In the genomic region with DNA sequence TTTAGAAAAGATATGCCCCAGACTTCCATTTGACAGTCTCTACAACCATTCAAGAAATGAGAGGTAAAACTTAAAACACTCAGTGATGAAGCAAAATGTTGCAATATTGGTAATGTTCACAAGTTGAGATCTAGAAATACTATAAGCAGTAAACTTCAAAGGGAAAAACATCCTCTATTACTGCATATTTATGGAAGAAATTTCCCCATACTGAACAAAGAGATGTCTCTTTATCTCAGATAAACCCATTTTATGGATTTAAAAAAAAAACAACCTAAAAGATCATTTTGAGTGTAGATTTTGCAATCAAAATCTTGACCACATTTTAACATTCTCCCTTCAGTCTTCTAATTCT, we compare ENCODE assay signal across 10 cellular contexts.
DNase-seq lines count a peak whose midpoint lies in the region; ATAC-seq lines count a peak whose summit lies in the region.
"Had no signal": no experiment of that assay in that cellular context is flagged by ENCODE, and none has a peak within 500 bp of the region (broad histone marks: within the 10 kb centered on the region; RNA-seq: fewer than 3 reads in every experiment).

No MANE protein-coding gene starts in this region.

- peak overlapping the region; percentile 94 for H3K27ac Mint-ChIP-seq in activated naive CD4-positive, alpha-beta T cell treated with anti-CD3 and anti-CD28 coated beads for 36 hours
- H3K27ac Mint-ChIP-seq in T-cell: peak overlapping the region; percentile 100
- peak overlapping the region; percentile 96 to 98 for H3K27ac Mint-ChIP-seq in effector memory CD8-positive, alpha-beta T cell
- peak overlapping the region; percentile 97 for H3K27ac Mint-ChIP-seq in stimulated activated naive CD8-positive, alpha-beta T cell treated with anti-CD3 and anti-CD28 coated beads, Interleukin-15, amount 100 ng/mL, for 72 hours

- POLR2A ChIA-PET in T-cell (lab: Charles Lee): interaction anchor here (0.6 to 0.7 kb wide), 4 partner anchors 55 to 339 kb away, joined by 3 read pairs; no protein-coding TSS in a partner anchor

- H3K4me3 Mint-ChIP-seq in activated naive CD4-positive, alpha-beta T cell treated with anti-CD3 and anti-CD28 coated beads for 36 hours: peak overlapping the region; percentile 66
- H3K4me3 Mint-ChIP-seq in T-cell: peak overlapping the region; percentile 62 to 71 (median 69)
- peak overlapping the region; percentile 53 to 66 for H3K4me3 Mint-ChIP-seq in effector memory CD8-positive, alpha-beta T cell
- peak overlapping the region; percentile 75 to 80 for H3K4me3 Mint-ChIP-seq in stimulated activated naive CD8-positive, alpha-beta T cell treated with anti-CD3 and anti-CD28 coated beads, Interleukin-15, amount 100 ng/mL, for 72 hours

- no peaks in the 10 kb centered on the region for H3K27me3 Mint-ChIP-seq in activated naive CD4-positive, alpha-beta T cell treated with anti-CD3 and anti-CD28 coated beads for 36 hours (ENCODE audit: low read depth)
- H3K27me3 Mint-ChIP-seq in T-cell: no peaks in the 10 kb centered on the region
- H3K27me3 Mint-ChIP-seq in effector memory CD8-positive, alpha-beta T cell: no peaks in the 10 kb centered on the region
- H3K27me3 Mint-ChIP-seq in stimulated activated naive CD8-positive, alpha-beta T cell treated with anti-CD3 and anti-CD28 coated beads, Interleukin-15, amount 100 ng/mL, for 72 hours: no peaks in the 10 kb centered on the region

- intact Hi-C loops in activated naive CD4-positive, alpha-beta T cell treated with anti-CD3 and anti-CD28 coated beads for 36 hours (cut with micrococcal nuclease): loop anchor here (1.0 to 10.0 kb wide), 11 partner anchors 9 to 1935 kb away; partner anchors contain the start of gene STXBP5

- no peaks in the 10 kb centered on the region for H3K9me3 Mint-ChIP-seq in activated naive CD4-positive, alpha-beta T cell treated with anti-CD3 and anti-CD28 coated beads for 36 hours
- peaks cover 4 to 18% (median 6%) of the 10 kb centered on the region in 3 donors for H3K9me3 Mint-ChIP-seq in T-cell
- no peaks in the 10 kb centered on the region for H3K9me3 Mint-ChIP-seq in effector memory CD8-positive, alpha-beta T cell
- peaks cover 0 to 9% of the 10 kb centered on the region in 2 donors for H3K9me3 Mint-ChIP-seq in stimulated activated naive CD8-positive, alpha-beta T cell treated with anti-CD3 and anti-CD28 coated beads, Interleukin-15, amount 100 ng/mL, for 72 hours

- no peaks in the 10 kb centered on the region for H3K36me3 Mint-ChIP-seq in activated naive CD4-positive, alpha-beta T cell treated with anti-CD3 and anti-CD28 coated beads for 36 hours (ENCODE audit: low read depth)
- H3K36me3 Mint-ChIP-seq in T-cell: peaks cover 18% of the 10 kb centered on the region
- H3K36me3 Mint-ChIP-seq in effector memory CD8-positive, alpha-beta T cell (ENCODE audit: insufficient read depth): peaks cover 3% of the 10 kb centered on the region

- ATAC-seq in T-cell (replicated peaks in 1 of 4) (no peak), GM21447 (IDR thresholded peaks at IDR 0.05; ENCODE audit: unreplicated experiment) (no peak), HG02852 (IDR thresholded peaks at IDR 0.05; ENCODE audit: unreplicated experiment) (no peak)
- no peak for ATAC-seq in effector memory CD8-positive, alpha-beta T cell (replicated peaks)
- peak; percentile 38 for ATAC-seq in stimulated activated naive CD8-positive, alpha-beta T cell treated with anti-CD3 and anti-CD28 coated beads, Interleukin-15, amount 100 ng/mL, for 72 hours

- no peak for DNase-seq in activated naive CD4-positive, alpha-beta T cell treated with anti-CD3 and anti-CD28 coated beads for 36 hours
- no peak for DNase-seq in activated naive CD4-positive, alpha-beta T cell treated with Interleukin-2 at 50 U/mL for 16 hours
- DNase-seq in T-cell (no peak), CD1c-positive myeloid dendritic cell (ENCODE audit: extremely low spot score) (no peak)
- DNase-seq in effector memory CD8-positive, alpha-beta T cell: no peak
- DNase-seq in stimulated activated naive CD8-positive, alpha-beta T cell treated with anti-CD3 and anti-CD28 coated beads, Interleukin-15, amount 100 ng/mL, for 72 hours: no peak
- DNase-seq: DMS 273 treated with DMSO at 0.1 percent for 48 hours, NCI-H748 treated with DMSO at 0.1 percent for 48 hours had no signal

- peaks cover 42% of the 10 kb centered on the region for H3K4me1 Mint-ChIP-seq in activated naive CD4-positive, alpha-beta T cell treated with anti-CD3 and anti-CD28 coated beads for 36 hours (ENCODE audit: low read depth)
- H3K4me1 Mint-ChIP-seq in T-cell: peaks cover 38 to 61% (median 48%) of the 10 kb centered on the region in 3 donors
- peaks cover 14 to 24% of the 10 kb centered on the region in 2 donors for H3K4me1 Mint-ChIP-seq in effector memory CD8-positive, alpha-beta T cell (ENCODE audit: low read depth in 2 of 2)
- H3K4me1 Mint-ChIP-seq in stimulated activated naive CD8-positive, alpha-beta T cell treated with anti-CD3 and anti-CD28 coated beads, Interleukin-15, amount 100 ng/mL, for 72 hours: peaks cover 45% of the 10 kb centered on the region

- CTCF ChIA-PET in activated naive CD4-positive, alpha-beta T cell treated with anti-CD3 and anti-CD28 coated beads for 36 hours (lab: Charles Lee): interaction anchor here (1.0 to 2.4 kb wide), 2 partner anchors 24 to 292 kb away, joined by 3 to 7 read pairs; no protein-coding TSS in a partner anchor
- CTCF ChIA-PET in T-cell (lab: Charles Lee): interaction anchor here in 1 of 2 donors (0.7 kb wide), 1 partner anchor 446 kb away, joined by 4 read pairs; no protein-coding TSS in a partner anchor
